30 cellular contexts compared by ENCODE assay signal in the genomic region with DNA sequence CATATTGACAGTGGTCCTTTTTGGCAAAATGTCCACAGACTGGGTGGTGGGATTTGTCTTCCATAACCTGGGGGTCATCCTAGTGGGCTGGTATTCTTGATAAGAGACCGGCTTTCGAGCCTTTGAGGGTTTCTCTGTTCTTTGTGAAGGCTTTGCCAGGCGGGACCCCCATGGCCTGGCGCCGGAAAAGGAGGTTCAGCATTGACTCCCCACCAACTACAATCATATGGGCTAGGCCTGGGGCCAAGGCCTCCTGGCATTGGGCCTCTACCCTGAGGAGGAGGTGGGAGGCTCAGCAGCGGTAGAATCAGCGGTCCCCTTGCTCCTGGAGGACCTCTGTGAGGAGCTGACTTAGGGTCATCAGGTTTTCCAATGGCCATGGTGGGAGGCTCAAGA. TPM values are rescaled to one million over a fixed set of nuclear protein-coding genes. Genes with fewer than 3 reads are reported as not detected.
"Had no signal": no experiment of that assay in that cellular context is flagged by ENCODE, and none has a peak within 500 bp of the region (broad histone marks: within the 10 kb centered on the region; RNA-seq: fewer than 3 reads in every experiment).

No MANE protein-coding gene starts in this region.

- H3K9me3 ChIP-seq: adrenal gland, body of pancreas, esophagus muscularis mucosa, gastrocnemius medialis had no signal

- H3K4me3 ChIP-seq: adrenal gland, body of pancreas, esophagus muscularis mucosa, gastrocnemius medialis had no signal

- DNase-seq: activated B cell treated with CpG ODN at 0.5 μM for 24 hours; activated CD4-positive, alpha-beta T cell treated with anti-CD3 and anti-CD28 coated beads for 48 hours; activated CD4-positive, alpha-beta T cell treated with anti-CD3 and anti-CD28 coated beads, Interleukin-2, amount 50 U/mL, for 1 hour; activated CD4-positive, alpha-beta T cell treated with anti-CD3 and anti-CD28 coated beads, Interleukin-2, amount 50 U/mL, for 48 hours; activated CD8-positive, alpha-beta memory T cell treated with anti-CD3 and anti-CD28 coated beads for 24 hours; activated CD8-positive, alpha-beta T cell treated with anti-CD3 and anti-CD28 coated beads for 36 hours; activated effector memory CD4-positive, alpha-beta T cell treated with anti-CD3 and anti-CD28 coated beads, Interleukin-2, amount 50 U/mL, for 16 hours; activated naive CD4-positive, alpha-beta T cell treated with anti-CD3 and anti-CD28 coated beads for 36 hours; activated naive CD8-positive, alpha-beta T cell treated with anti-CD3 and anti-CD28 coated beads for 36 hours; activated naive CD8-positive, alpha-beta T cell treated with anti-CD3 and anti-CD28 coated beads, Interleukin-2, amount 50 U/mL, for 24 hours; activated T-cell treated with anti-CD3 and anti-CD28 coated beads, Interleukin-2, amount 50 U/mL, for 1 hour; activated T-cell treated with anti-CD3 and anti-CD28 coated beads, Interleukin-2, amount 50 U/mL, for 48 hours; adrenal gland; amygdala; aorta; body of pancreas; caudate nucleus; cortex of kidney; dermis blood vessel endothelial cell; effector CD4-positive, alpha-beta T cell; effector memory CD8-positive, alpha-beta T cell; foreskin keratinocyte; gastrocnemius medialis; glutamatergic neuron; T-cell; T1000; WERI-Rb-1 had no signal

- H3K27ac ChIP-seq: adrenal gland, body of pancreas, esophagus muscularis mucosa, foreskin keratinocyte, WERI-Rb-1 had no signal

- H3K4me1 ChIP-seq: adrenal gland had no signal

- H3K27me3 ChIP-seq: adrenal gland, body of pancreas, gastrocnemius medialis had no signal

- FAIRE-seq: colon had no signal

- H3K36me3 ChIP-seq: adrenal gland, esophagus muscularis mucosa, gastrocnemius medialis, WERI-Rb-1 had no signal

- ATAC-seq: activated CD4-positive, CD25-positive, alpha-beta regulatory T cell treated with anti-CD3 and anti-CD28 coated beads, Interleukin-2, amount 50 U/mL, for 24 hours; activated CD8-positive, alpha-beta T cell treated with anti-CD3 and anti-CD28 coated beads for 36 hours; activated naive CD8-positive, alpha-beta T cell treated with anti-CD3 and anti-CD28 coated beads, Interleukin-2, amount 50 U/mL, for 24 hours; body of pancreas; effector memory CD8-positive, alpha-beta T cell; foreskin keratinocyte; gastrocnemius medialis; T-cell had no signal

RNA-seq across cellular contexts. Expression of gene NUP210, which starts 40.2 kb away (rescaled TPM):
- total RNA-seq: foreskin keratinocyte had no signal
- polyA plus RNA-seq: foreskin keratinocyte had no signal
